Comparison of ENCODE assay signal across 8 cellular contexts in the genomic region with DNA sequence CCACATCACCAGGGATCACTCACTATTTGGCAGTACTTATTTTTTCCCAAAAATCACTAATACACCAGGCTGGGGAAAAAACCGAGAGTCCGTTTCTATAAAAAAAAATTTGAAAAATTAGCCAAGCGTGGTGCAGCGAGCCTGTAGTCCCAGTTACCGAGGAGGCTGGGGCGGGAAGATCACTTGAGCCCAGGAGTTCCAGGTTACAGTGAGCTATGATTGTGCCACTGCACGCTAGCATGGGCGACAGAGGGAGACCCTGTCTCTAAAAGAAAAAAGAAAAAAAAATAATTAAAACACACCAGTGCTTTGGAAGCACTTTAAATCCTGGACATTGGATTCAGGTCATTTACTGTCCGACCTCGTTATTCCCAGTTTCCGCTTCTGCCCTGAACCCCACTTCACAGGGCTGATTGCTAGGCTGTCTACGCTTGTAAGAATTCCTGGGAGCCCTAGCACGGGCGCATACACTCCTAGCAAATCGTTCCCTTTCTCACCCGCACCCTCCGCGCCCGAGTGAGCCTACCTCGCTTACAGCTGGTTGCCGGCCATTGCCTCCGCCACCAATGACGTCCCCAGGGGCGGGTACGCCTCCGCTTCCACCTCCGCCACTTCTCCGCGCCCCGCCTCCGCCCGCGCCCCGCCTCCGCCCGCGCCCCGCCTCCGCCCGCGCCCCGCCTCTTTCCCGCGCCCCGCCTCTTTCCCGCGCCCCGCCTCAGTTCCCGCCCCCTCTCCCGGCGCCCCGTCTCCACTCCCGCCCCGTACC. TPM values are rescaled to one million over a fixed set of nuclear protein-coding genes. Genes with fewer than 3 reads are reported as not detected.
DNase-seq lines count a peak whose midpoint lies in the region; ATAC-seq, FAIRE-seq and TF ChIP-seq lines count a peak whose summit lies in the region.

TSS of gene TPMT (minus strand) at position 571 of the 766 bp plus-strand sequence. CDS start 5,950 bp downstream, outside the sequence.

- no peaks in the 10 kb centered on the region for H4K20me1 ChIP-seq in astrocyte (ENCODE audit: insufficient read depth, low read length)

- intact Hi-C loops in CD14-positive monocyte (cut with micrococcal nuclease) = loop anchor here (5.0 to 10.0 kb wide), 3 partner anchors 33 to 110 kb away; partner anchors contain the start of gene DEK (in 2 of the 2)

- H2AFZ ChIP-seq in astrocyte (ENCODE audit: low read depth, low read length) = peak within 1 kb of the TSS; percentile 94

- no peaks in the 10 kb centered on the region for H3K36me3 ChIP-seq in astrocyte (ENCODE audit: insufficient read depth, low read length)

- H3K27me3 ChIP-seq in astrocyte (ENCODE audit: insufficient read depth, low read length) = no peaks in the 10 kb centered on the region

- FAIRE-seq in astrocyte (lab: Jason Lieb, UNC) (no peak), RCC 7860 (lab: Jason Lieb, UNC) (no peak)

- H3K27ac ChIP-seq in astrocyte (ENCODE audit: low read depth, low read length) = peak within 1 kb of the TSS; percentile 89

- H3K9me3 ChIP-seq in astrocyte (ENCODE audit: insufficient read depth, low read depth, low read length) (no peaks in the 10 kb centered on the region), iPS-18c (ENCODE audit: control insufficient read depth, insufficient read depth, low read length) (peaks cover 5% of the 10 kb centered on the region)

- H3K27me3 Mint-ChIP-seq in CD14-positive monocyte (ENCODE audit: low read depth in 3 of 3) = peaks cover 0 to 1% (median 0%) of the 10 kb centered on the region in 3 donors
- no peaks in the 10 kb centered on the region for H3K27me3 Mint-ChIP-seq in astrocyte (ENCODE audit: low read depth, unreplicated experiment)

- no peaks in the 10 kb centered on the region for H3K79me2 ChIP-seq in astrocyte (ENCODE audit: insufficient read depth, low read length)

- H3K36me3 Mint-ChIP-seq in CD14-positive monocyte (peaks cover 20 to 41% of the 10 kb centered on the region in 2 donors), astrocyte (ENCODE audit: low read depth, unreplicated experiment) (no peaks in the 10 kb centered on the region)

- peak within 1 kb of the TSS; percentile 86 for H3K4me2 ChIP-seq in astrocyte (ENCODE audit: low read length)

- ATAC-seq in GM19035 (IDR thresholded peaks at IDR 0.05; ENCODE audit: unreplicated experiment) (peak; percentile 63), HG03196 (IDR thresholded peaks at IDR 0.05; ENCODE audit: unreplicated experiment) (peak; percentile 57)

- H3K9ac ChIP-seq in astrocyte (ENCODE audit: low read length) = peak within 1 kb of the TSS; percentile 93

- peaks cover 47% of the 10 kb centered on the region for H3K4me1 Mint-ChIP-seq in CD14-positive monocyte
- peaks cover 6% of the 10 kb centered on the region for H3K4me1 Mint-ChIP-seq in astrocyte (ENCODE audit: low read depth, unreplicated experiment)

- peaks cover 0 to 3% (median 0%) of the 10 kb centered on the region in 7 donors for H3K9me3 Mint-ChIP-seq in CD14-positive monocyte
- H3K9me3 Mint-ChIP-seq in astrocyte (ENCODE audit: unreplicated experiment) = no peaks in the 10 kb centered on the region

- H3K27ac Mint-ChIP-seq in CD14-positive monocyte (peak within 1 kb of the TSS; percentile 98 to 100 (median 99)), astrocyte (ENCODE audit: unreplicated experiment) (peak within 1 kb of the TSS; percentile 96)

- TF ChIP-seq CTCF in CD14-positive monocyte (IDR thresholded peaks at IDR 0.05) = no peak
- no peak for TF ChIP-seq CTCF in astrocyte (IDR thresholded peaks at IDR 0.05; ENCODE audit: insufficient read depth, low read depth, low read length)

- DNase-seq in CD14-positive monocyte (ENCODE audit: low spot score) = no peak
- DNase-seq in NCI-H69 (lab: John Stamatoyannopoulos, UW) = peak; percentile 99
- no peak for DNase-seq in astrocyte (ENCODE audit: low read depth)
- peak; percentile 97 for DNase-seq in stimulated activated CD8-positive, alpha-beta memory T cell treated with anti-CD3 and anti-CD28 coated beads, Interleukin-12 subunit alpha, Interleukin-12 subunit beta, amount 100 ng/mL, for 1 hour (ENCODE audit: low read depth)
- no peak for DNase-seq in RCC 7860 (ENCODE audit: low spot score)

- H3K4me3 ChIP-seq in astrocyte (ENCODE audit: insufficient read depth, low read depth, low read length) = peak within 1 kb of the TSS; percentile 97
- H3K4me3 ChIP-seq in iPS-18c (ENCODE audit: insufficient read depth, low read depth, low read length) = peak within 1 kb of the TSS; percentile 87

- H3K4me3 Mint-ChIP-seq in CD14-positive monocyte (peak within 1 kb of the TSS; percentile 96 to 100), astrocyte (ENCODE audit: unreplicated experiment) (peak within 1 kb of the TSS; percentile 99)

- peaks cover 23% of the 10 kb centered on the region for H3K4me1 ChIP-seq in astrocyte (ENCODE audit: insufficient read depth, low read length)

RNA-seq across cellular contexts. Expression of gene TPMT, which starts in this region (rescaled TPM):
- polyA plus RNA-seq in CD14-positive monocyte = 10 to 100 TPM; 27.5 to 33.1 TPM
- total RNA-seq in astrocyte = 10.5 and 11.7 TPM in 2 replicates

Comparison
In these comparisons a context has a peak if more than half of its experiments do, and no peak if none do; other contexts are left out.
1. DNase-seq: peak in NCI-H69 (single experiment) and stimulated activated CD8-positive, alpha-beta memory T cell treated with anti-CD3 and anti-CD28 coated beads, Interleukin-12 subunit alpha, Interleukin-12 subunit beta, amount 100 ng/mL, for 1 hour (single experiment); none in CD14-positive monocyte (single experiment), astrocyte (single experiment) and RCC 7860 (single experiment).